ENCODE assay signal across 1 cellular context in genomic region chr17:44598932-44599297, GRCh38.
TF ChIP-seq lines count a peak whose summit lies in the region.

No MANE protein-coding gene starts in this region.

TF ChIP-seq in HCT116, 20 proteins besides CTCF, POLR2A, EP300 and RAD21 (continued from another document):
- no peak for TF ChIP-seq SP1 (IDR thresholded peaks at IDR 0.05; ENCODE audit: low read depth)
- TF ChIP-seq EZH2phosphoT487 (IDR thresholded peaks at IDR 0.05; ENCODE audit: borderline replicate concordance) = no peak
- TF ChIP-seq SRF (IDR thresholded peaks at IDR 0.05; ENCODE audit: low read depth) = no peak
- no peak for TF ChIP-seq EGR1 (IDR thresholded peaks at IDR 0.05; ENCODE audit: low read depth)
- TF ChIP-seq ELF1 (IDR thresholded peaks at IDR 0.05; ENCODE audit: borderline replicate concordance, low read depth) = no peak
- TF ChIP-seq JUND (IDR thresholded peaks at IDR 0.05) = no peak
- TF ChIP-seq FOSL1 (IDR thresholded peaks at IDR 0.05; ENCODE audit: low read depth) = no peak
- no peak for TF ChIP-seq ATF3 (IDR thresholded peaks at IDR 0.05)
- no peak for TF ChIP-seq EZH2 (IDR thresholded peaks at IDR 0.05)
- no peak for TF ChIP-seq CBX3 (IDR thresholded peaks at IDR 0.05; ENCODE audit: low read depth)
